In the genomic region with DNA sequence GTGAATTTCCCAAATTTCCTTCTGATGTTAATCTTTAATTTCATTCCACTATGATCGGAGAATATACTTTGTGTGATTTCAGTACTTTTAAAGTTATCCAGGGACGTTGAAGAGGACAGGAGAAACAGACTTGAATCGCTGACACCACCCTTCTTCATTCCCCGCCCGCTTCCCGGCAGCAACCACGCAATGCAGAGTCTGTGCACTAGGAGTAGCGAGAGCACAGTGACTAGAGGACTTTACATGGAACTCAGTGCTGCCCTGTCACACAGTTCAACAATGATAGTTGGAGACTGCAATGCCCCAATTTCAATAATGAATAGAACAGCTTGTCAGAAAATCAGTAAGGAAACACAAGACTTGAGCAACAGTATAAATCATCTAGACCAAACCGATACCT, we compare ENCODE assay signal across 15 cellular contexts.
DNase-seq lines count a peak whose midpoint lies in the region; ATAC-seq, FAIRE-seq and TF ChIP-seq lines count a peak whose summit lies in the region.
"Had no signal": no experiment of that assay in that cellular context is flagged by ENCODE, and none has a peak within 500 bp of the region (broad histone marks: within the 10 kb centered on the region; RNA-seq: fewer than 3 reads in every experiment).

No MANE protein-coding gene starts in this region.

- H3K4me3 Mint-ChIP-seq in CD4-positive, alpha-beta T cell, result peak overlapping the region; percentile 8
- no peak overlapping the region for H3K4me3 Mint-ChIP-seq in effector memory CD8-positive, alpha-beta T cell
- H3K4me3 Mint-ChIP-seq in HFFc6, result no peak overlapping the region
- H3K4me3 Mint-ChIP-seq: B cell; CD8-positive, alpha-beta T cell had no signal

- TF ChIP-seq RAD21 in K562 (CRISPR knock-in tag; conservative IDR thresholded peaks at IDR 0.05 in 1 of 2, IDR thresholded peaks at IDR 0.05 in 1 of 2), result no peak

- no peak for FAIRE-seq in K562 (lab: Jason Lieb, UNC)
- FAIRE-seq: GM18507 had no signal

- no peak overlapping the region for H2AFZ ChIP-seq in K562 (ENCODE audit: low read depth, low read length)

- H3K9me3 Mint-ChIP-seq in CD4-positive, alpha-beta T cell, result peaks cover 8% of the 10 kb centered on the region
- peaks cover 0 to 6% of the 10 kb centered on the region in 2 donors for H3K9me3 Mint-ChIP-seq in effector memory CD8-positive, alpha-beta T cell
- H3K9me3 Mint-ChIP-seq in HFFc6, result no peaks in the 10 kb centered on the region

- H3K79me2 ChIP-seq in K562 (ENCODE audit: control insufficient read depth, insufficient read depth, low read length) (no peaks in the 10 kb centered on the region), mesendoderm (ENCODE audit: control insufficient read depth, insufficient read depth, low read length) (no peaks in the 10 kb centered on the region)

- no peak overlapping the region for H3K9ac ChIP-seq in K562 (ENCODE audit: insufficient read depth in 1 of 2, low read depth in 2 of 2, low read length in 2 of 2)
- H3K9ac ChIP-seq in mesendoderm (ENCODE audit: low read length), result no peak overlapping the region

- H3K27ac ChIP-seq in CD4-positive, alpha-beta T cell (ENCODE audit: low read depth, low read length), result no peak overlapping the region
- no peak overlapping the region for H3K27ac ChIP-seq in K562 (ENCODE audit: extremely low read depth, low read depth, low read length)
- H3K27ac ChIP-seq in mesendoderm (ENCODE audit: low read depth, low read length), result no peak overlapping the region

- intact Hi-C loops in CD4-positive, alpha-beta T cell (cut with DNase I, micrococcal nuclease), result no loop called here
- intact Hi-C loops in K562 (cut with micrococcal nuclease), result no loop called here

- H3K79me1 ChIP-seq in mesendoderm (ENCODE audit: low read length), result no peaks in the 10 kb centered on the region

- in situ Hi-C loops in K562 (cut with MboI), result no loop called here

- H3K36me3 ChIP-seq in H7 (replicated peaks; ENCODE audit: control insufficient read depth, insufficient read depth, low read length) (no peaks in the 10 kb centered on the region), K562 (ENCODE audit: control insufficient read depth, insufficient read depth, low read length) (no peaks in the 10 kb centered on the region), mesendoderm (ENCODE audit: control insufficient read depth, insufficient read depth, low read length) (no peaks in the 10 kb centered on the region)

- BruUV-seq in K562 (replicated peaks; lab: Mats Ljungman, UMichigan), result no TSS peak

- H2BK5ac ChIP-seq in mesendoderm (ENCODE audit: low read length), result no peak overlapping the region

- H3K4me1 ChIP-seq in K562 (replicated peaks in 1 of 2; ENCODE audit: control insufficient read depth in 2 of 2, insufficient read depth in 2 of 2, low read length in 2 of 2), result no peaks in the 10 kb centered on the region
- H3K4me1 ChIP-seq in mesendoderm (ENCODE audit: control insufficient read depth, low read depth, low read length), result no peaks in the 10 kb centered on the region

- CTCF ChIA-PET in CD4-positive, alpha-beta T cell (lab: Charles Lee), result no interaction called here
- CTCF ChIA-PET in K562 (lab: Yijun Ruan, JAX; ENCODE audit: low intra/inter-chr PET ratio), result no interaction called here

- no peak overlapping the region for H3K27ac Mint-ChIP-seq in CD4-positive, alpha-beta T cell
- no peak overlapping the region for H3K27ac Mint-ChIP-seq in effector memory CD8-positive, alpha-beta T cell
- H3K27ac Mint-ChIP-seq in HFFc6, result no peak overlapping the region
- H3K27ac Mint-ChIP-seq: B cell; CD8-positive, alpha-beta T cell had no signal

- no peak overlapping the region for H2BK15ac ChIP-seq in mesendoderm (replicated peaks; ENCODE audit: low read depth)

- no peak overlapping the region for H2BK120ac ChIP-seq in mesendoderm (ENCODE audit: low read depth, low read length)

- no peak overlapping the region for H4K8ac ChIP-seq in mesendoderm (ENCODE audit: low read depth, low read length)

- no peak overlapping the region for H3K18ac ChIP-seq in mesendoderm (ENCODE audit: low read length)

- no peak overlapping the region for H3K56ac ChIP-seq in mesendoderm (ENCODE audit: low read length)

- no peak overlapping the region for H4K5ac ChIP-seq in mesendoderm (ENCODE audit: low read length)

- no peaks in the 10 kb centered on the region for H3K9me3 ChIP-seq in CD4-positive, alpha-beta T cell (ENCODE audit: control insufficient read depth, low read length)
- no peaks in the 10 kb centered on the region for H3K9me3 ChIP-seq in K562 (replicated peaks; ENCODE audit: control insufficient read depth, insufficient read depth, low read depth, low read length)

- no peak for DNase-seq in CD4-positive, alpha-beta T cell
- DNase-seq in H7 (peak; percentile 8), K562 (ENCODE audit: extremely low read depth in 1 of 4, low spot score in 3 of 4) (peak in 1 of 4 experiments; percentile 2), mesendoderm (peak; percentile 34), HFFc6 (no peak), cortex of kidney (lab: John Stamatoyannopoulos, UW) (no peak)
- DNase-seq in effector memory CD8-positive, alpha-beta T cell, result no peak
- DNase-seq: CD8-positive, alpha-beta T cell; EL; KG1; NCI-H1092; NCI-H1694 treated with DMSO at 0.1 percent for 48 hours; NCI-H748 treated with DMSO at 0.1 percent for 48 hours had no signal

- no peak for TF ChIP-seq CTCF in CD4-positive, alpha-beta T cell (IDR thresholded peaks at IDR 0.05)
- TF ChIP-seq CTCF in K562 (IDR thresholded peaks at IDR 0.05 in 2 of 3, conservative IDR thresholded peaks at IDR 0.05 in 1 of 3; ENCODE audit: insufficient read depth in 2 of 3, low read depth in 1 of 3, low read length in 3 of 3), result no peak
- TF ChIP-seq CTCF in HFFc6 (IDR thresholded peaks at IDR 0.05), result no peak

- no peak overlapping the region for H3K4me2 ChIP-seq in K562 (ENCODE audit: insufficient read depth, low read length)
- H3K4me2 ChIP-seq in mesendoderm (ENCODE audit: low read length), result no peak overlapping the region

- ATAC-seq in CD4-positive, alpha-beta T cell (ENCODE audit: poor library complexity), result no peak
- peak; percentile 59; the same call in 1 of the 3 replicates for ATAC-seq in K562
- ATAC-seq in effector memory CD8-positive, alpha-beta T cell (replicated peaks), result no peak
- ATAC-seq: CD8-positive, alpha-beta T cell had no signal

- no peaks in the 10 kb centered on the region for H3K9me1 ChIP-seq in K562 (ENCODE audit: control insufficient read depth, insufficient read depth, low read length)

- H3K4me1 Mint-ChIP-seq in CD4-positive, alpha-beta T cell (ENCODE audit: low read depth), result peaks cover 44% of the 10 kb centered on the region
- H3K4me1 Mint-ChIP-seq in effector memory CD8-positive, alpha-beta T cell (ENCODE audit: low read depth in 2 of 2), result peaks cover 35 to 37% of the 10 kb centered on the region in 2 donors
- H3K4me1 Mint-ChIP-seq in HFFc6 (ENCODE audit: low read depth), result 0 out of 2 replicates have a peak, but pooled peaks cover 9% of the 10 kb centered on the region

- no peaks in the 10 kb centered on the region for H4K20me1 ChIP-seq in K562 (replicated peaks; ENCODE audit: control insufficient read depth, insufficient read depth, low read length)

- H2AK5ac ChIP-seq in mesendoderm (ENCODE audit: low read length), result no peak overlapping the region

- WGBS in K562 (ENCODE audit: insufficient coverage, low coverage, missing lambda C conversion rate), result 50% methylated on average over 9 of the region's 9 CpGs
- no CpG with 5 or more reads among the region's 9 CpGs for WGBS in mesendoderm (ENCODE audit: extremely low coverage, insufficient coverage, low lambda C conversion rate)

- no peak overlapping the region for H3K4me3 ChIP-seq in H7 (ENCODE audit: insufficient read depth, low read depth, low read length)
- H3K4me3 ChIP-seq in K562, result no peak overlapping the region
- no peak overlapping the region for H3K4me3 ChIP-seq in mesendoderm (ENCODE audit: low read length)

- no peaks in the 10 kb centered on the region for H3K27me3 Mint-ChIP-seq in CD4-positive, alpha-beta T cell
- H3K27me3 Mint-ChIP-seq in effector memory CD8-positive, alpha-beta T cell, result no peaks in the 10 kb centered on the region
- no peaks in the 10 kb centered on the region; the same call in 1 of the 2 replicates for H3K27me3 Mint-ChIP-seq in HFFc6 (ENCODE audit: insufficient read depth)
- H3K27me3 Mint-ChIP-seq: B cell had no signal

- H3K27me3 ChIP-seq in CD4-positive, alpha-beta T cell (ENCODE audit: control insufficient read depth, insufficient read depth, low read length), result no peaks in the 10 kb centered on the region
- no peaks in the 10 kb centered on the region for H3K27me3 ChIP-seq in H7 (ENCODE audit: control insufficient read depth, insufficient read depth, low read length)
- no peaks in the 10 kb centered on the region for H3K27me3 ChIP-seq in K562 (ENCODE audit: control insufficient read depth in 2 of 2, insufficient read depth in 2 of 2, low read length in 2 of 2)
- no peaks in the 10 kb centered on the region for H3K27me3 ChIP-seq in mesendoderm (ENCODE audit: insufficient read depth, low read length, poor library complexity)

- H3K4ac ChIP-seq in mesendoderm (ENCODE audit: low read depth, low read length), result no peak overlapping the region

- no peak for TF ChIP-seq EP300 in K562 (IDR thresholded peaks at IDR 0.05; ENCODE audit: low read length)

- POLR2A ChIA-PET in CD4-positive, alpha-beta T cell (lab: Charles Lee), result interaction anchor here (0.6 kb wide), 1 partner anchor 148 kb away, joined by 3 read pairs; no protein-coding TSS in a partner anchor
- POLR2A ChIA-PET in K562 (lab: Yijun Ruan, JAX), result no interaction called here

- H3K36me3 Mint-ChIP-seq in CD4-positive, alpha-beta T cell (ENCODE audit: low read depth), result peaks cover 65% of the 10 kb centered on the region
- H3K36me3 Mint-ChIP-seq in effector memory CD8-positive, alpha-beta T cell (ENCODE audit: insufficient read depth), result no peaks in the 10 kb centered on the region
- H3K36me3 Mint-ChIP-seq in HFFc6 (ENCODE audit: low read depth), result peaks cover 7% of the 10 kb centered on the region

- TF ChIP-seq POLR2A in K562 (conservative IDR thresholded peaks at IDR 0.05), result no peak

- no peak overlapping the region for H3K23ac ChIP-seq in mesendoderm (ENCODE audit: low read length)

TF ChIP-seq in K562, 482 proteins besides CTCF, POLR2A, EP300 and RAD21 (continues in another document):
- no peak for TF ChIP-seq RFX7 (CRISPR knock-in tag; IDR thresholded peaks at IDR 0.05)
- TF ChIP-seq ZNF280B (CRISPR knock-in tag; IDR thresholded peaks at IDR 0.05), result no peak

Comparison
In these comparisons a context has a peak if more than half of its experiments do, and no peak if none do; other contexts are left out.
1. DNase-seq: peak in H7 (single experiment) and mesendoderm (single experiment); none in CD4-positive, alpha-beta T cell (0 of 10), effector memory CD8-positive, alpha-beta T cell (0 of 3), HFFc6 (single experiment) and cortex of kidney (single experiment).